2 cellular contexts compared by ENCODE assay signal in genomic region chr3:122498152-122498551, GRCh38.
TF ChIP-seq lines count a peak whose summit lies in the region.

No MANE protein-coding gene starts in this region.

TF ChIP-seq in IMR-90, 13 proteins besides CTCF, POLR2A, EP300 and RAD21:
- TF ChIP-seq, protein P1, sequence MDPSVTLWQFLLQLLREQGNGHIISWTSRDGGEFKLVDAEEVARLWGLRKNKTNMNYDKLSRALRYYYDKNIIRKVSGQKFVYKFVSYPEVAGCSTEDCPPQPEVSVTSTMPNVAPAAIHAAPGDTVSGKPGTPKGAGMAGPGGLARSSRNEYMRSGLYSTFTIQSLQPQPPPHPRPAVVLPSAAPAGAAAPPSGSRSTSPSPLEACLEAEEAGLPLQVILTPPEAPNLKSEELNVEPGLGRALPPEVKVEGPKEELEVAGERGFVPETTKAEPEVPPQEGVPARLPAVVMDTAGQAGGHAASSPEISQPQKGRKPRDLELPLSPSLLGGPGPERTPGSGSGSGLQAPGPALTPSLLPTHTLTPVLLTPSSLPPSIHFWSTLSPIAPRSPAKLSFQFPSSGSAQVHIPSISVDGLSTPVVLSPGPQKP (IDR thresholded peaks at IDR 0.05; ENCODE audit: borderline replicate concordance, low read depth, low read length): no peak
- TF ChIP-seq BHLHE40 (IDR thresholded peaks at IDR 0.05; ENCODE audit: low read depth, low read length): no peak
- TF ChIP-seq RCOR1 (IDR thresholded peaks at IDR 0.05; ENCODE audit: insufficient replicate concordance, low read length): no peak
- no peak for TF ChIP-seq CHD1 (IDR thresholded peaks at IDR 0.05; ENCODE audit: low read depth, low read length)
- no peak for TF ChIP-seq SMC3 (IDR thresholded peaks at IDR 0.05; ENCODE audit: low read depth, low read length)
- TF ChIP-seq USF2 (IDR thresholded peaks at IDR 0.05; ENCODE audit: low read depth, low read length): no peak
- no peak for TF ChIP-seq MAZ (IDR thresholded peaks at IDR 0.05; ENCODE audit: borderline replicate concordance, low read depth, low read length)
- no peak for TF ChIP-seq CEBPB (IDR thresholded peaks at IDR 0.05; ENCODE audit: low read depth, low read length)
- TF ChIP-seq NFE2L2 (IDR thresholded peaks at IDR 0.05; ENCODE audit: low read depth, low read length): no peak
- TF ChIP-seq MXI1 (IDR thresholded peaks at IDR 0.05; ENCODE audit: borderline replicate concordance, low read depth, low read length): no peak
- no peak for TF ChIP-seq MAFK (IDR thresholded peaks at IDR 0.05; ENCODE audit: low read depth, low read length)
- TF ChIP-seq RFX5 (IDR thresholded peaks at IDR 0.05; ENCODE audit: low read depth, low read length): no peak
- no peak for TF ChIP-seq FOS (IDR thresholded peaks at IDR 0.05; ENCODE audit: low read depth, low read length)

TF ChIP-seq in GM12878, 131 proteins besides CTCF, POLR2A, EP300 and RAD21:
- TF ChIP-seq BCLAF1 (IDR thresholded peaks at IDR 0.05) (no peak), MTA2 (IDR thresholded peaks at IDR 0.05; ENCODE audit: low read depth) (no peak), SREBF2 (IDR thresholded peaks at IDR 0.05; ENCODE audit: low read length) (no peak), ZBTB40 (IDR thresholded peaks at IDR 0.05; ENCODE audit: borderline replicate concordance) (no peak), HDAC2 (IDR thresholded peaks at IDR 0.05) (no peak), ESRRA (IDR thresholded peaks at IDR 0.05; ENCODE audit: low read length) (no peak), NR2C1 (IDR thresholded peaks at IDR 0.05) (no peak), RCOR1 (conservative IDR thresholded peaks at IDR 0.05; ENCODE audit: low read depth, low read length) (no peak), SP1 (IDR thresholded peaks at IDR 0.05; ENCODE audit: low read depth, low read length) (no peak), CUX1 (IDR thresholded peaks at IDR 0.05; ENCODE audit: insufficient replicate concordance, low read depth, low read length) (no peak), ATF7 (IDR thresholded peaks at IDR 0.05; ENCODE audit: low read depth) (no peak)
- TF ChIP-seq, protein P2, sequence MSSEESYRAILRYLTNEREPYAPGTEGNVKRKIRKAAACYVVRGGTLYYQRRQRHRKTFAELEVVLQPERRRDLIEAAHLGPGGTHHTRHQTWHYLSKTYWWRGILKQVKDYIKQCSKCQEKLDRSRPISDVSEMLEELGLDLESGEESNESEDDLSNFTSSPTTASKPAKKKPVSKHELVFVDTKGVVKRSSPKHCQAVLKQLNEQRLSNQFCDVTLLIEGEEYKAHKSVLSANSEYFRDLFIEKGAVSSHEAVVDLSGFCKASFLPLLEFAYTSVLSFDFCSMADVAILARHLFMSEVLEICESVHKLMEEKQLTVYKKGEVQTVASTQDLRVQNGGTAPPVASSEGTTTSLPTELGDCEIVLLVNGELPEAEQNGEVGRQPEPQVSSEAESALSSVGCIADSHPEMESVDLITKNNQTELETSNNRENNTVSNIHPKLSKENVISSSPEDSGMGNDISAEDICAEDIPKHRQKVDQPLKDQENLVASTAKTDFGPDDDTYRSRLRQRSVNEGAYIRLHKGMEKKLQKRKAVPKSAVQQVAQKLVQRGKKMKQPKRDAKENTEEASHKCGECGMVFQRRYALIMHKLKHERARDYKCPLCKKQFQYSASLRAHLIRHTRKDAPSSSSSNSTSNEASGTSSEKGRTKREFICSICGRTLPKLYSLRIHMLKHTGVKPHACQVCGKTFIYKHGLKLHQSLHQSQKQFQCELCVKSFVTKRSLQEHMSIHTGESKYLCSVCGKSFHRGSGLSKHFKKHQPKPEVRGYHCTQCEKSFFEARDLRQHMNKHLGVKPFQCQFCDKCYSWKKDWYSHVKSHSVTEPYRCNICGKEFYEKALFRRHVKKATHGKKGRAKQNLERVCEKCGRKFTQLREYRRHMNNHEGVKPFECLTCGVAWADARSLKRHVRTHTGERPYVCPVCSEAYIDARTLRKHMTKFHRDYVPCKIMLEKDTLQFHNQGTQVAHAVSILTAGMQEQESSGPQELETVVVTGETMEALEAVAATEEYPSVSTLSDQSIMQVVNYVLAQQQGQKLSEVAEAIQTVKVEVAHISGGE (CRISPR knock-in tag; IDR thresholded peaks at IDR 0.05): no peak
